ENCODE assay signal across 8 cellular contexts in genomic region chr11:67505605-67506396, GRCh38. TPM values are rescaled to one million over a fixed set of nuclear protein-coding genes. Genes with fewer than 3 reads are reported as not detected.
A peak's percentile ranks its signal among the peaks of the same experiment; 100 is the strongest.
DNase-seq lines count a peak whose midpoint lies in the region; ATAC-seq and TF ChIP-seq lines count a peak whose summit lies in the region.

No MANE protein-coding gene starts in this region.

- peaks cover 6% of the 10 kb centered on the region for H3K36me3 Mint-ChIP-seq in nephron progenitor cell (ENCODE audit: low read depth)

- H3K9me3 Mint-ChIP-seq in nephron progenitor cell: no peaks in the 10 kb centered on the region

- H3K4me3 ChIP-seq in LNCaP clone FGC (ENCODE audit: low read depth, low read length) (peak overlapping the region; percentile 67), fibroblast of the aortic adventitia (ENCODE audit: low read depth, low read length) (peak overlapping the region; percentile 82)

- H3K27me3 Mint-ChIP-seq in nephron progenitor cell (ENCODE audit: low read depth, poor library complexity): peaks cover 17% of the 10 kb centered on the region

- TF ChIP-seq CTCF in GM12872 (IDR thresholded peaks at IDR 0.05; ENCODE audit: insufficient read depth, low read depth, low read length) (peak; percentile 97), LNCaP clone FGC (IDR thresholded peaks at IDR 0.05; ENCODE audit: control insufficient read depth, extremely low read depth, insufficient read depth) (peak; percentile 98), fibroblast of the aortic adventitia (IDR thresholded peaks at IDR 0.05; ENCODE audit: insufficient read depth, low read length) (peak; percentile 96), nephron progenitor cell (IDR thresholded peaks at IDR 0.05) (peak; percentile 96)

- H3K27ac Mint-ChIP-seq in nephron progenitor cell: peak overlapping the region; percentile 64

- peaks cover 61% of the 10 kb centered on the region for H3K4me1 Mint-ChIP-seq in nephron progenitor cell

- H3K4me3 Mint-ChIP-seq in nephron progenitor cell: peak overlapping the region; percentile 86

- ATAC-seq in HG03039 (IDR thresholded peaks at IDR 0.05; ENCODE audit: unreplicated experiment): no peak

- DNase-seq in LNCaP clone FGC (ENCODE audit: low read depth) (peak; percentile 89), SHP77 (lab: John Stamatoyannopoulos, UW) (peak; percentile 93 to 96), fibroblast of the aortic adventitia (ENCODE audit: low read depth) (peak; percentile 87), nephron progenitor cell (peak; percentile 85)
- DNase-seq in activated effector memory CD4-positive, alpha-beta T cell treated with anti-CD3 and anti-CD28 coated beads, Interleukin-2, amount 50 U/mL, for 16 hours: peak; percentile 97
- DNase-seq in stimulated activated naive CD4-positive, alpha-beta T cell treated with Interleukin-2 at 50 U/mL for 16 hours (lab: John Stamatoyannopoulos, UW): peak; percentile 90

RNA-seq across cellular contexts. Expression of gene PITPNM1, which starts 0.6 kb away (rescaled TPM):
- 9.2 and 24.0 TPM in 2 replicates for total RNA-seq in fibroblast of the aortic adventitia (ENCODE audit: low replicate concordance)

RNA-seq across cellular contexts. Expression of gene CDK2AP2, which starts 2.2 kb away (rescaled TPM):
- total RNA-seq in fibroblast of the aortic adventitia (ENCODE audit: low replicate concordance): 8.7 and 22.1 TPM in 2 replicates

RNA-seq across cellular contexts. Expression of gene CABP2, which starts 17.4 kb away (rescaled TPM):
- not detected in 2 replicates for total RNA-seq in fibroblast of the aortic adventitia (ENCODE audit: low replicate concordance)

RNA-seq across cellular contexts. Expression of gene AIP, which starts 23.0 kb away (rescaled TPM):
- total RNA-seq in fibroblast of the aortic adventitia (ENCODE audit: low replicate concordance): 38.4 and 75.9 TPM in 2 replicates

RNA-seq across cellular contexts. Expression of gene TMEM134, which starts 36.8 kb away (rescaled TPM):
- 19.2 and 27.9 TPM in 2 replicates for total RNA-seq in fibroblast of the aortic adventitia (ENCODE audit: low replicate concordance)
